ENCODE assay signal across 8 cellular contexts in the genomic region with DNA sequence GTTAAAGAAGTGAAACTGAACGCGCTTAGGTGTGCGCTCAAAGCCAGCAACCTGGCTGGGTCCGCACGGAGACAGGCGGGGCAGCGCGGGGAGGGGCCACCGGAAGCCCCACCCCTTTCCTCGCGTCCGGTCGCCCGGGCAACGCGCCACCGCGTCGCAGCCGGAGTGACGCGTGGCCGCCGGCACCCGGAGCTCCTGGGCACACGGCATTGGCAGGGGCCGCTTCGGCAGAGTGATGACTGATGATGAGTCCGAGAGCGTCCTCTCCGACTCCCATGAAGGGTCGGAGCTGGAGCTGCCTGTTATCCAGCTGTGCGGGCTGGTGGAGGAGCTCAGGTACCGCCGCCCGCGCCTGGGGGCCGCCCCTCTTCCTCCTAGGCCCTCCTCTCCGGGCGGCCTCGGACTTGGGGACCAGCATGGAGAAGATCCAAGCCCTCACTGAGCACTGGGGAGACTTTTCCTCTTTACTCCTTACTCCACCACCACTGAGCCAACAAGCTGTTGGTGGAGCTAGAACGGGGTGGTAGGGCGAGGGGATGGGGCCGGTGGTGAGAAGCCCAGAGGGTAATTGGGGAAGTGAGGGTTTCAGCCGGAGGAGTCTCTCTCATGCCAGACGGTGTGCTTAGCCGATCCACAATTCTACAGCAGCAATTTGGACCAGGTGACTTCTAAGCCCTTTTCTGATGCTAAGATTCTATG. TPM values are rescaled to one million over a fixed set of nuclear protein-coding genes. Genes with fewer than 3 reads are reported as not detected.
DNase-seq lines count a peak whose midpoint lies in the region; ATAC-seq and TF ChIP-seq lines count a peak whose summit lies in the region.

No MANE protein-coding gene starts in this region.

- no peaks in the 10 kb centered on the region for H3K79me1 ChIP-seq in trophoblast cell (ENCODE audit: low read length)

- H2AK5ac ChIP-seq in trophoblast cell (ENCODE audit: low read length) = no peak overlapping the region

- peak overlapping the region; percentile 6 for H3K14ac ChIP-seq in trophoblast cell (ENCODE audit: low read length)

- no peaks in the 10 kb centered on the region for H3K9me3 Mint-ChIP-seq in activated naive CD4-positive, alpha-beta T cell treated with anti-CD3 and anti-CD28 coated beads, Interleukin-2, amount 50 U/mL, for 72 hours

- H4K91ac ChIP-seq in trophoblast cell (ENCODE audit: low read depth, low read length) = no peak overlapping the region

- TF ChIP-seq CTCF in cardiac muscle cell (IDR thresholded peaks at IDR 0.05; ENCODE audit: low read depth, low read length) (no peak), transverse colon (IDR thresholded peaks at IDR 0.05) (no peak)

- no peak overlapping the region for H3K4ac ChIP-seq in trophoblast cell (ENCODE audit: low read depth, low read length)

- H3K36me3 ChIP-seq in cardiac muscle cell = no peaks in the 10 kb centered on the region
- no peaks in the 10 kb centered on the region for H3K36me3 ChIP-seq in trophoblast cell (ENCODE audit: control insufficient read depth in 1 of 2, insufficient read depth in 2 of 2, low read length in 2 of 2)
- H3K36me3 ChIP-seq in transverse colon = no peaks in the 10 kb centered on the region

- DNase-seq in GDM1 (lab: John Stamatoyannopoulos, UW) (peak; percentile 23), GOT3 (lab: John Stamatoyannopoulos, UW) (peak; percentile 63), LHCN-M2 (ENCODE audit: low read depth) (peak; percentile 71), cardiac muscle cell (ENCODE audit: low read depth in 1 of 2, low spot score in 1 of 2) (peak; percentile 74 to 89), trophoblast cell (peak; percentile 91 to 94), transverse colon (peak; percentile 86)
- peak; percentile 87 to 90 for DNase-seq in activated naive CD4-positive, alpha-beta T cell treated with anti-CD3 and anti-CD28 coated beads, Interleukin-2, amount 50 U/mL, for 72 hours (ENCODE audit: low spot score in 2 of 2)

- peak overlapping the region; percentile 39 for H3K27ac ChIP-seq in cardiac muscle cell
- H3K27ac ChIP-seq in trophoblast cell (ENCODE audit: low read depth, low read length) = no peak overlapping the region
- peak overlapping the region; percentile 50 to 69 (median 56) for H3K27ac ChIP-seq in transverse colon

- H2BK120ac ChIP-seq in trophoblast cell (ENCODE audit: insufficient read depth, low read length, poor library complexity) = no peak overlapping the region

- no CpG with 5 or more reads among the region's 47 CpGs for WGBS in trophoblast cell (ENCODE audit: extremely low coverage, insufficient coverage, insufficient read length)
- 0% methylated on average over 43 of the region's 47 CpGs; no CpG with 5 or more reads in 1 of the 2 donors for WGBS in transverse colon (ENCODE audit: low coverage in 1 of 2), 2 donors

- H3K9ac ChIP-seq in trophoblast cell (ENCODE audit: low read length) = no peak overlapping the region

- no peaks in the 10 kb centered on the region for H3K79me2 ChIP-seq in trophoblast cell (ENCODE audit: control insufficient read depth, insufficient read depth, low read length, poor library complexity)

- no peak for TF ChIP-seq EP300 in transverse colon (IDR thresholded peaks at IDR 0.05; ENCODE audit: low read depth)

- intact Hi-C loops in transverse colon (cut with DNase I; ENCODE audit: low total_unique reads) = no loop called here

- no peak for TF ChIP-seq POLR2A in transverse colon (IDR thresholded peaks at IDR 0.05)

- peak overlapping the region; percentile 77 for H3K4me2 ChIP-seq in trophoblast cell (ENCODE audit: low read length)

- H3K4me1 ChIP-seq in cardiac muscle cell (ENCODE audit: low read depth) (no peaks in the 10 kb centered on the region), trophoblast cell (ENCODE audit: control insufficient read depth in 1 of 2, insufficient read depth in 2 of 2, low read length in 2 of 2) (peaks cover 0 to 2% of the 10 kb centered on the region in 2 experiments), transverse colon (peaks cover 4 to 15% (median 7%) of the 10 kb centered on the region in 4 donors)

- H3K36me3 Mint-ChIP-seq in activated naive CD4-positive, alpha-beta T cell treated with anti-CD3 and anti-CD28 coated beads, Interleukin-2, amount 50 U/mL, for 72 hours = peaks cover 0 to 4% of the 10 kb centered on the region in 2 donors

- no peak overlapping the region for H3K18ac ChIP-seq in trophoblast cell (ENCODE audit: low read length)

- in situ Hi-C loops in transverse colon (cut with MboI; ENCODE audit: low pct_ligation_motif_present in 1 of 4, low pct_unique_long_range_greater_than_20kb in 1 of 4, low sequenced_read_pairs in 3 of 4) = no loop called here

- no peaks in the 10 kb centered on the region for H3K27me3 ChIP-seq in cardiac muscle cell
- no peaks in the 10 kb centered on the region for H3K27me3 ChIP-seq in trophoblast cell (ENCODE audit: insufficient read depth, low read length)
- no peaks in the 10 kb centered on the region for H3K27me3 ChIP-seq in transverse colon

- H4K8ac ChIP-seq in trophoblast cell (ENCODE audit: low read depth, low read length) = peak overlapping the region; percentile 84

- H2BK12ac ChIP-seq in trophoblast cell (ENCODE audit: low read length) = no peak overlapping the region

- H2BK5ac ChIP-seq in trophoblast cell (ENCODE audit: low read depth, low read length, poor library complexity) = no peak overlapping the region

- H3K23ac ChIP-seq in trophoblast cell (ENCODE audit: low read length) = no peak overlapping the region

- H3K4me3 ChIP-seq in cardiac muscle cell (peak overlapping the region; percentile 62), trophoblast cell (ENCODE audit: low read depth, low read length) (peak overlapping the region; percentile 78), transverse colon (peak overlapping the region; percentile 52 to 71 (median 66))

- H3K27ac Mint-ChIP-seq in activated naive CD4-positive, alpha-beta T cell treated with anti-CD3 and anti-CD28 coated beads, Interleukin-2, amount 50 U/mL, for 72 hours = peak overlapping the region; percentile 77 to 82

- no peaks in the 10 kb centered on the region for H3K9me3 ChIP-seq in cardiac muscle cell (ENCODE audit: low read depth)
- no peaks in the 10 kb centered on the region for H3K9me3 ChIP-seq in trophoblast cell (ENCODE audit: insufficient read depth, low read depth, low read length)
- no peaks in the 10 kb centered on the region for H3K9me3 ChIP-seq in transverse colon

- no peak overlapping the region for H4K12ac ChIP-seq in trophoblast cell (ENCODE audit: low read depth, low read length)

- peak overlapping the region; percentile 95 for H2AFZ ChIP-seq in trophoblast cell (ENCODE audit: insufficient read depth, low read length, poor library complexity)

- peak; percentile 97 for ATAC-seq in SK-N-SH treated with all-trans-retinoic acid at 6 μM for 48 hours
- ATAC-seq in activated naive CD4-positive, alpha-beta T cell treated with anti-CD3 and anti-CD28 coated beads, Interleukin-2, amount 50 U/mL, for 72 hours = peak; percentile 96 to 99

TF ChIP-seq in SK-N-SH treated with all-trans-retinoic acid at 6 μM for 48 hours, 23 proteins besides CTCF, POLR2A, EP300 and RAD21 (continues in another document):
- TF ChIP-seq TOX (CRISPR knock-in tag; IDR thresholded peaks at IDR 0.05; ENCODE audit: borderline replicate concordance) = no peak
- no peak for TF ChIP-seq ZC3H10 (CRISPR knock-in tag; IDR thresholded peaks at IDR 0.05)
- TF ChIP-seq TCF4 (CRISPR knock-in tag; IDR thresholded peaks at IDR 0.05; ENCODE audit: borderline replicate concordance) = no peak
- TF ChIP-seq, protein P1, sequence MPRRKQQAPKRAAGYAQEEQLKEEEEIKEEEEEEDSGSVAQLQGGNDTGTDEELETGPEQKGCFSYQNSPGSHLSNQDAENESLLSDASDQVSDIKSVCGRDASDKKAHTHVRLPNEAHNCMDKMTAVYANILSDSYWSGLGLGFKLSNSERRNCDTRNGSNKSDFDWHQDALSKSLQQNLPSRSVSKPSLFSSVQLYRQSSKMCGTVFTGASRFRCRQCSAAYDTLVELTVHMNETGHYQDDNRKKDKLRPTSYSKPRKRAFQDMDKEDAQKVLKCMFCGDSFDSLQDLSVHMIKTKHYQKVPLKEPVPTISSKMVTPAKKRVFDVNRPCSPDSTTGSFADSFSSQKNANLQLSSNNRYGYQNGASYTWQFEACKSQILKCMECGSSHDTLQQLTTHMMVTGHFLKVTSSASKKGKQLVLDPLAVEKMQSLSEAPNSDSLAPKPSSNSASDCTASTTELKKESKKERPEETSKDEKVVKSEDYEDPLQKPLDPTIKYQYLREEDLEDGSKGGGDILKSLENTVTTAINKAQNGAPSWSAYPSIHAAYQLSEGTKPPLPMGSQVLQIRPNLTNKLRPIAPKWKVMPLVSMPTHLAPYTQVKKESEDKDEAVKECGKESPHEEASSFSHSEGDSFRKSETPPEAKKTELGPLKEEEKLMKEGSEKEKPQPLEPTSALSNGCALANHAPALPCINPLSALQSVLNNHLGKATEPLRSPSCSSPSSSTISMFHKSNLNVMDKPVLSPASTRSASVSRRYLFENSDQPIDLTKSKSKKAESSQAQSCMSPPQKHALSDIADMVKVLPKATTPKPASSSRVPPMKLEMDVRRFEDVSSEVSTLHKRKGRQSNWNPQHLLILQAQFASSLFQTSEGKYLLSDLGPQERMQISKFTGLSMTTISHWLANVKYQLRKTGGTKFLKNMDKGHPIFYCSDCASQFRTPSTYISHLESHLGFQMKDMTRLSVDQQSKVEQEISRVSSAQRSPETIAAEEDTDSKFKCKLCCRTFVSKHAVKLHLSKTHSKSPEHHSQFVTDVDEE (CRISPR knock-in tag; IDR thresholded peaks at IDR 0.05) = 0 out of 2 replicates have a peak, but pooled peaks have one; percentile 25
- TF ChIP-seq ZNF8 (CRISPR knock-in tag; IDR thresholded peaks at IDR 0.05) = no peak
- 0 out of 2 replicates have a peak, but pooled peaks have one; percentile 53 for TF ChIP-seq ZFP3 (CRISPR knock-in tag; IDR thresholded peaks at IDR 0.05)

RNA-seq across cellular contexts. Expression of a gene that starts 44.9 kb away (rescaled TPM):
- total RNA-seq in LHCN-M2 (2014; rRNA removed) (not detected in 2 replicates), cardiac muscle cell (not detected in 2 replicates), transverse colon (not detected)
- polyA plus RNA-seq in LHCN-M2 (2012) = not detected
- total RNA-seq in activated naive CD4-positive, alpha-beta T cell treated with anti-CD3 and anti-CD28 coated beads, Interleukin-2, amount 50 U/mL, for 72 hours = not detected
- polyA plus RNA-seq in cardiac muscle cell = not detected in 2 replicates
- not detected in 2 replicates for polyA plus RNA-seq in trophoblast cell (2013)

RNA-seq across cellular contexts. Expression of a gene that starts 52.0 kb away (rescaled TPM):
- total RNA-seq in LHCN-M2 (2014; rRNA removed) (25.4 and 27.4 TPM in 2 replicates), cardiac muscle cell (35.5 and 44.3 TPM in 2 replicates), transverse colon (10 to 100 TPM; 28.7 to 53.5 (median 40.0) TPM)
- polyA plus RNA-seq in LHCN-M2 (2012) = 31.9 TPM
- 10 to 100 TPM; 67.9 to 88.4 TPM for total RNA-seq in activated naive CD4-positive, alpha-beta T cell treated with anti-CD3 and anti-CD28 coated beads, Interleukin-2, amount 50 U/mL, for 72 hours
- 26.7 and 35.9 TPM in 2 replicates for polyA plus RNA-seq in cardiac muscle cell
- 118 and 120 TPM in 2 replicates for polyA plus RNA-seq in trophoblast cell (2013)

Comparison
In these comparisons a context has a peak if more than half of its experiments do, and no peak if none do; other contexts are left out.
1. DNase-seq: peak in every context shown above with its lines; median percentile 92 in trophoblast cell; 88 in activated naive CD4-positive, alpha-beta T cell treated with anti-CD3 and anti-CD28 coated beads, Interleukin-2, amount 50 U/mL, for 72 hours; 86 in transverse colon; 82 in cardiac muscle cell; 71 in LHCN-M2; 63 in GOT3; 23 in GDM1.